ENCODE assay signal across 20 cellular contexts in the genomic region with DNA sequence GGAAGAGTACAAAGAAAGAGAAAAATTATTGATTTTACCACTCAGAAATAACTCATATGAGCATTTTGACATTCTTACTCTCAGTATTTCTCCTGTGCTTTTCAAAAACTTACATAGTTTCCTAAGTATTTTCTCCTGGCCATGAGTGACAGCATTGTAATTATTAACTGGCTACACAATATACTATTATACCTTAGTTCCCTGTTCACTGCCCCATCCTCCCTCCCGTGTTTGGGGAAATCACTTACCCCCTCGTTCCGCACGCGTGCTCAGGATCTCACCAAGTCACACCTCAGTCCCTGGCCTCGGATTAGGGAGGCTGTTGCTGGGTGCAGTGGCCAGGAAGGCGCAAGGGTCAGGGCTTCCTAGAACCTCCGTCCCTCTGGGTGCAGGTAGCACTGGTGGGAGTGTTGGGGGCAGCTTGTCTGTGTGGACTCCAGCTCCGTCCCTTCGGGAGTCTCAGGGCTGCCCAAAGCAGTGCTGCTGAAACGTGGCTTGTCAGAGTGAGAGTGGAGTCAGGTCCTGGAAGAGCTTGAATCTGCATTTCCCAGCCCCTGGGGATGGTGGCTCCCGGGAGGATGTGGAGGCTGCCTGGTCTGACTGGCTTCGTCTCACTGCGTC. TPM values are rescaled to one million over a fixed set of nuclear protein-coding genes. Genes with fewer than 3 reads are reported as not detected.
A peak's percentile ranks its signal among the peaks of the same experiment; 100 is the strongest.
DNase-seq lines count a peak whose midpoint lies in the region; ATAC-seq, FAIRE-seq and TF ChIP-seq lines count a peak whose summit lies in the region.
"Had no signal": no experiment of that assay in that cellular context is flagged by ENCODE, and none has a peak within 500 bp of the region (broad histone marks: within the 10 kb centered on the region; RNA-seq: fewer than 3 reads in every experiment).

No MANE protein-coding gene starts in this region.

- WGBS in GM12878 (ENCODE audit: insufficient coverage, insufficient replicate concordance, low lambda C conversion rate, missing lambda C conversion rate), result 90% methylated on average over 14 of the region's 14 CpGs

- H3K27ac ChIP-seq in A673 (ENCODE audit: low read depth, low read length, poor library complexity, severe bottlenecking) (peak overlapping the region; percentile 30), GM12878 (ENCODE audit: control insufficient read depth, insufficient read depth) (no peak overlapping the region)
- H3K27ac ChIP-seq: BLaER1 treated with 17β-estradiol and CSF1 and Interleukin-3, amounts not matched to agents 10 nM and 100 nM had no signal

- H3K27me3 ChIP-seq in A673 (replicated peaks; ENCODE audit: insufficient read depth, low read depth, low read length, poor library complexity), result no peaks in the 10 kb centered on the region
- no peaks in the 10 kb centered on the region for H3K27me3 ChIP-seq in GM12878 (replicated peaks in 1 of 2; ENCODE audit: control insufficient read depth in 2 of 2, insufficient read depth in 2 of 2, low read length in 1 of 2)
- H3K27me3 ChIP-seq: BLaER1 treated with 17β-estradiol and CSF1 and Interleukin-3, amounts not matched to agents 10 nM and 100 nM had no signal

- no peaks in the 10 kb centered on the region for H3K79me2 ChIP-seq in GM12878 (ENCODE audit: control insufficient read depth, insufficient read depth, low read length)

- ATAC-seq in GM12878 (no peak), mucosa of descending colon (no peak)

- RAD21 ChIA-PET in GM12878 (lab: Charles Lee; ENCODE audit: unreplicated experiment), result no interaction called here

- H3K36me3 ChIP-seq in A673 (ENCODE audit: insufficient read depth, low read length, poor library complexity, severe bottlenecking) (peaks cover 32% of the 10 kb centered on the region), GM12878 (ENCODE audit: control insufficient read depth in 2 of 2, insufficient read depth in 2 of 2, low read length in 1 of 2) (peaks cover 7 to 21% of the 10 kb centered on the region in 2 experiments; a peak in 3 of 4 replicates), mucosa of descending colon (ENCODE audit: low read depth) (no peaks in the 10 kb centered on the region)

- H3K4me1 ChIP-seq in A673 (ENCODE audit: insufficient read depth, low read length, poor library complexity, severe bottlenecking) (no peaks in the 10 kb centered on the region), GM12878 (ENCODE audit: control insufficient read depth, insufficient read depth, low read length) (no peaks in the 10 kb centered on the region), mucosa of descending colon (ENCODE audit: low read depth) (no peaks in the 10 kb centered on the region)

- peak; percentile 42; the same call in 1 of the 2 replicates for TF ChIP-seq POLR2A in GM12878 (IDR thresholded peaks at IDR 0.05; ENCODE audit: low read depth, low read length)

- FAIRE-seq in GM12878 (lab: Jason Lieb, UNC), result no peak
- FAIRE-seq: D721Med, RCC 7860 had no signal

- H3K9me3 ChIP-seq in A673 (ENCODE audit: low read depth, low read length, poor library complexity, severe bottlenecking), result no peaks in the 10 kb centered on the region
- no peaks in the 10 kb centered on the region for H3K9me3 ChIP-seq in GM12878 (replicated peaks; ENCODE audit: control insufficient read depth, insufficient read depth, low read length)
- no peaks in the 10 kb centered on the region for H3K9me3 ChIP-seq in mucosa of descending colon
- H3K9me3 ChIP-seq: BLaER1 treated with 17β-estradiol and CSF1 and Interleukin-3, amounts not matched to agents 10 nM and 100 nM; SK-N-SH had no signal

- TF ChIP-seq RAD21 in GM12878 (IDR thresholded peaks at IDR 0.05; ENCODE audit: insufficient read depth, low read depth, low read length), result no peak

- CTCF ChIA-PET in A673 (lab: Charles Lee), result no interaction called here
- CTCF ChIA-PET in GM12878 (lab: Yijun Ruan, JAX), result no interaction called here

- H3K4me2 ChIP-seq in GM12878 (ENCODE audit: control insufficient read depth, insufficient read depth), result no peak overlapping the region
- H3K4me2 ChIP-seq: BLaER1 treated with 17β-estradiol and CSF1 and Interleukin-3, amounts not matched to agents 10 nM and 100 nM; SK-N-SH had no signal

- no peaks in the 10 kb centered on the region for H4K20me1 ChIP-seq in GM12878 (ENCODE audit: control insufficient read depth, insufficient read depth)

- TF ChIP-seq EP300 in GM12878 (IDR thresholded peaks at IDR 0.05; ENCODE audit: borderline replicate concordance in 1 of 2, control insufficient read depth in 1 of 2, low read depth in 2 of 2, low read length in 2 of 2), result no peak

- H3K4me3 ChIP-seq in A673 (ENCODE audit: low read depth, low read length, poor library complexity, severe bottlenecking) (no peak overlapping the region), GM12878 (no peak overlapping the region), mucosa of descending colon (no peak overlapping the region)
- H3K4me3 ChIP-seq: BLaER1 treated with 17β-estradiol and CSF1 and Interleukin-3, amounts not matched to agents 10 nM and 100 nM had no signal

- POLR2A ChIA-PET in A673 (lab: Charles Lee; ENCODE audit: low non-redundant PET) (no interaction called here), GM12878 (lab: Charles Lee) (no interaction called here)

- no peak overlapping the region for H2AFZ ChIP-seq in GM12878 (ENCODE audit: control insufficient read depth, low read depth, low read length)

- in situ Hi-C loops in GM12878 (cut with MboI), result no loop called here

- H3K9ac ChIP-seq in GM12878 (ENCODE audit: control insufficient read depth, insufficient read depth, low read length), result no peak overlapping the region
- H3K9ac ChIP-seq: SK-N-SH had no signal

- intact Hi-C loops in A673 (cut with micrococcal nuclease; ENCODE audit: unreplicated experiment), result no loop called here
- intact Hi-C loops in GM12878 (cut with micrococcal nuclease; ENCODE audit: unreplicated experiment), result no loop called here
- intact Hi-C loops in mucosa of descending colon (cut with DNase I, micrococcal nuclease), result no loop called here

- TF ChIP-seq CTCF in A673 (conservative IDR thresholded peaks at IDR 0.05; ENCODE audit: low read depth, low read length) (no peak), GM12878 (IDR thresholded peaks at IDR 0.05 in 2 of 3, conservative IDR thresholded peaks at IDR 0.05 in 1 of 3; ENCODE audit: control insufficient read depth in 2 of 3, extremely low read depth in 1 of 3, insufficient read depth in 1 of 3, low read depth in 3 of 3, low read length in 3 of 3) (no peak), mucosa of descending colon (IDR thresholded peaks at IDR 0.05) (no peak)

- BruUV-seq in A673 (replicated peaks; lab: Mats Ljungman, UMichigan), result no TSS peak
- BruUV-seq in GM12878 (replicated peaks; lab: Mats Ljungman, UMichigan), result no TSS peak

- SMC1A ChIA-PET in GM12878 (lab: Charles Lee; ENCODE audit: uncharacterized antibody, unreplicated experiment), result no interaction called here

- no peak for DNase-seq in A673 (ENCODE audit: low spot score)
- no peak for DNase-seq in GM12878 (ENCODE audit: low read depth, low spot score)
- DNase-seq in mucosa of descending colon, result peak in 2 of 3 donors; percentile 14 to 33
- no peak for DNase-seq in RKO (ENCODE audit: low spot score)
- DNase-seq in DMS79 (lab: John Stamatoyannopoulos, UW), result no peak
- DNase-seq: CD4-positive, alpha-beta T cell; GOT3; HCEC 1CT; NCI-H1105; NCI-H1436 treated with DMSO at 0.1 percent for 48 hours; NCI-H187 treated with DMSO at 0.1 percent for 48 hours; NCI-H2171 treated with DMSO at 0.1 percent for 48 hours; NCI-H446; NCI-H524 treated with DMSO at 0.1 percent for 48 hours; NCI-H774; SK-N-SH; SW 1271 had no signal

RNA-seq across cellular contexts. Expression of gene ATG4B, which starts 23.2 kb away (rescaled TPM):
- total RNA-seq in A673 (2021) (102 and 122 TPM in 2 replicates), GM12878 (2014; rRNA removed) (59.6 and 76.2 TPM in 2 replicates), GM12878 (2014; rRNA removed; fragmentation: Illumina TruSeq; extraction: Trizol) (29.2 and 36.7 TPM in 2 replicates), GM12878 (2021) (61.0 and 69.2 TPM in 2 replicates), mucosa of descending colon (100 to 1,000 TPM in 1 of 3 donors, 10 to 100 TPM in 2; 87.9 to 154 (median 94.6) TPM)
- 143 and 171 TPM in 2 replicates for total RNA-seq in GM12878 (2013; cell fraction: nucleolus; rRNA removed)
- polyA plus RNA-seq in GM12878 (2011; ENCODE audit: low read depth), result 34.4 TPM
- polyA plus RNA-seq in GM12878 (2011; rRNA removed) (45.8 and 84.1 TPM in 2 replicates), GM12878 (2014; fragmentation: Illumina TruSeq; extraction: Trizol) (35.9 and 60.7 TPM in 2 replicates), GM12878 (2014; fragmentation: Nextera tagmentation; extraction: Ambion mirVana) (1 to 10 TPM; 5.8 to 9.3 TPM), GM12878 (2014; rRNA removed) (70.7 and 75.3 TPM in 2 replicates), GM12878 (2016; fragmentation: Nextera tagmentation; extraction: Ambion mirVana) (10 to 100 TPM; 73.2 to 76.1 TPM)
- 77.3 and 96.6 TPM in 2 replicates for polyA plus RNA-seq in GM12878 (2011; cell fraction: cytosol; rRNA removed)
- 512 and 516 TPM in 2 replicates for polyA plus RNA-seq in GM12878 (2011; cell fraction: nucleus; rRNA removed)
- 52.9 and 59.3 TPM in 2 replicates for polyA plus RNA-seq in GM12878 (2012)
- 71.2 and 80.3 TPM in 2 replicates for polyA minus RNA-seq in GM12878 (2011; rRNA and poly(A)+ RNA removed)
- polyA minus RNA-seq in GM12878 (2011; cell fraction: cytosol; rRNA and poly(A)+ RNA removed), result 28.2 and 28.9 TPM in 2 replicates
- polyA minus RNA-seq in GM12878 (2011; cell fraction: nucleus; rRNA and poly(A)+ RNA removed), result 68.9 and 96.3 TPM in 2 replicates

RNA-seq across cellular contexts. Expression of gene THAP4, which starts 23.7 kb away (rescaled TPM):
- 82.0 and 84.9 TPM in 2 replicates for total RNA-seq in A673 (2021)
- total RNA-seq in GM12878 (2013; cell fraction: nucleolus; rRNA removed), result 27.7 and 29.9 TPM in 2 replicates
- total RNA-seq in GM12878 (2014; rRNA removed), result 54.1 and 67.7 TPM in 2 replicates
- 33.4 and 40.5 TPM in 2 replicates for total RNA-seq in GM12878 (2014; rRNA removed; fragmentation: Illumina TruSeq; extraction: Trizol)
- 54.5 and 55.0 TPM in 2 replicates for total RNA-seq in GM12878 (2021)
- 24.1 TPM for polyA plus RNA-seq in GM12878 (2011; ENCODE audit: low read depth)
- polyA plus RNA-seq in GM12878 (2011; rRNA removed), result 12.2 and 31.2 TPM in 2 replicates
- 42.6 and 55.7 TPM in 2 replicates for polyA plus RNA-seq in GM12878 (2011; cell fraction: cytosol; rRNA removed)
- 29.3 and 37.3 TPM in 2 replicates for polyA plus RNA-seq in GM12878 (2011; cell fraction: nucleus; rRNA removed)
- 33.3 and 37.8 TPM in 2 replicates for polyA plus RNA-seq in GM12878 (2012)
- 5.8 and 32.0 TPM in 2 replicates for polyA plus RNA-seq in GM12878 (2014; fragmentation: Illumina TruSeq; extraction: Trizol)
- polyA plus RNA-seq in GM12878 (2014; fragmentation: Nextera tagmentation; extraction: Ambion mirVana), result 10 to 100 TPM; 12.9 to 22.7 TPM
- polyA plus RNA-seq in GM12878 (2014; rRNA removed), result 63.6 and 68.8 TPM in 2 replicates
- 10 to 100 TPM; 48.5 to 49.3 TPM for polyA plus RNA-seq in GM12878 (2016; fragmentation: Nextera tagmentation; extraction: Ambion mirVana)
- 32.8 and 41.6 TPM in 2 replicates for polyA minus RNA-seq in GM12878 (2011; rRNA and poly(A)+ RNA removed)
- polyA minus RNA-seq in GM12878 (2011; cell fraction: cytosol; rRNA and poly(A)+ RNA removed), result 20.6 and 22.6 TPM in 2 replicates
- 8.9 and 17.8 TPM in 2 replicates for polyA minus RNA-seq in GM12878 (2011; cell fraction: nucleus; rRNA and poly(A)+ RNA removed)
- 10 to 100 TPM; 67.3 to 86.2 (median 68.8) TPM for total RNA-seq in mucosa of descending colon

RNA-seq across cellular contexts. Expression of gene DTYMK, which starts 25.9 kb away (rescaled TPM):
- 139 TPM in 2 replicates for total RNA-seq in A673 (2021)
- total RNA-seq in GM12878 (2013; cell fraction: nucleolus; rRNA removed), result 39.4 and 41.5 TPM in 2 replicates
- total RNA-seq in GM12878 (2014; rRNA removed), result 75.7 and 80.5 TPM in 2 replicates
- 40.7 and 43.5 TPM in 2 replicates for total RNA-seq in GM12878 (2014; rRNA removed; fragmentation: Illumina TruSeq; extraction: Trizol)
- total RNA-seq in GM12878 (2021), result 80.5 and 82.4 TPM in 2 replicates
- polyA plus RNA-seq in GM12878 (2011; ENCODE audit: low read depth), result 17.2 TPM
- polyA plus RNA-seq in GM12878 (2011; rRNA removed), result 42.8 and 54.3 TPM in 2 replicates
- 74.4 and 85.1 TPM in 2 replicates for polyA plus RNA-seq in GM12878 (2011; cell fraction: cytosol; rRNA removed)
- polyA plus RNA-seq in GM12878 (2011; cell fraction: nucleus; rRNA removed), result 60.3 and 64.3 TPM in 2 replicates
- 30.3 and 35.9 TPM in 2 replicates for polyA plus RNA-seq in GM12878 (2012)
- polyA plus RNA-seq in GM12878 (2014; fragmentation: Illumina TruSeq; extraction: Trizol), result 13.1 and 33.4 TPM in 2 replicates
- 10 to 100 TPM in 1 of 2 experiments, 1 to 10 TPM in 1; 7.0 to 20.5 TPM for polyA plus RNA-seq in GM12878 (2014; fragmentation: Nextera tagmentation; extraction: Ambion mirVana)
- polyA plus RNA-seq in GM12878 (2014; rRNA removed), result 64.4 and 72.1 TPM in 2 replicates
- 100 to 1,000 TPM; 220 TPM for polyA plus RNA-seq in GM12878 (2016; fragmentation: Nextera tagmentation; extraction: Ambion mirVana)
- polyA minus RNA-seq in GM12878 (2011; rRNA and poly(A)+ RNA removed), result 14.6 and 20.0 TPM in 2 replicates
- 12.0 and 17.3 TPM in 2 replicates for polyA minus RNA-seq in GM12878 (2011; cell fraction: cytosol; rRNA and poly(A)+ RNA removed)
- polyA minus RNA-seq in GM12878 (2011; cell fraction: nucleus; rRNA and poly(A)+ RNA removed), result 10.8 and 17.8 TPM in 2 replicates
- total RNA-seq in mucosa of descending colon, result 10 to 100 TPM; 17.9 to 31.0 (median 19.7) TPM

RNA-seq across cellular contexts. Expression of gene ING5, which starts 41.1 kb away (rescaled TPM):
- total RNA-seq in A673 (2021) (70.3 and 75.5 TPM in 2 replicates), GM12878 (2014; rRNA removed) (30.2 and 35.6 TPM in 2 replicates), GM12878 (2014; rRNA removed; fragmentation: Illumina TruSeq; extraction: Trizol) (29.5 and 29.8 TPM in 2 replicates), GM12878 (2021) (27.2 and 34.6 TPM in 2 replicates), mucosa of descending colon (10 to 100 TPM; 24.6 to 52.3 (median 35.1) TPM)
- total RNA-seq in GM12878 (2013; cell fraction: nucleolus; rRNA removed), result 64.2 and 75.2 TPM in 2 replicates
- 10.8 TPM for polyA plus RNA-seq in GM12878 (2011; ENCODE audit: low read depth)
- polyA plus RNA-seq in GM12878 (2011; rRNA removed) (31.4 and 34.9 TPM in 2 replicates), GM12878 (2014; fragmentation: Illumina TruSeq; extraction: Trizol) (24.6 TPM in 2 replicates), GM12878 (2014; fragmentation: Nextera tagmentation; extraction: Ambion mirVana) (10 to 100 TPM in 1 of 2 experiments, 1 to 10 TPM in 1; 10.0 to 13.2 TPM), GM12878 (2014; rRNA removed) (46.1 and 60.1 TPM in 2 replicates), GM12878 (2016; fragmentation: Nextera tagmentation; extraction: Ambion mirVana) (10 to 100 TPM; 16.9 to 19.3 TPM)
- 36.6 and 49.2 TPM in 2 replicates for polyA plus RNA-seq in GM12878 (2011; cell fraction: cytosol; rRNA removed)
- 78.3 and 86.2 TPM in 2 replicates for polyA plus RNA-seq in GM12878 (2011; cell fraction: nucleus; rRNA removed)
- 20.3 and 30.8 TPM in 2 replicates for polyA plus RNA-seq in GM12878 (2012)
- polyA minus RNA-seq in GM12878 (2011; rRNA and poly(A)+ RNA removed), result 25.3 and 35.7 TPM in 2 replicates
- 9.9 and 14.3 TPM in 2 replicates for polyA minus RNA-seq in GM12878 (2011; cell fraction: cytosol; rRNA and poly(A)+ RNA removed)
- 12.8 and 32.6 TPM in 2 replicates for polyA minus RNA-seq in GM12878 (2011; cell fraction: nucleus; rRNA and poly(A)+ RNA removed)

Comparison
In these comparisons a context has a peak if more than half of its experiments do, and no peak if none do; other contexts are left out.
1. DNase-seq: peak in mucosa of descending colon (2 of 3); none in A673 (single experiment), GM12878 (single experiment), RKO (single experiment) and DMS79 (single experiment).